1 cellular context compared by ENCODE assay signal in genomic region chr1:180083164-180083563, GRCh38.
TF ChIP-seq lines count a peak whose summit lies in the region.

No MANE protein-coding gene starts in this region.

TF ChIP-seq in IMR-90, 13 proteins besides CTCF, POLR2A, EP300 and RAD21 (continued from another document):
- no peak for TF ChIP-seq USF2 (IDR thresholded peaks at IDR 0.05; ENCODE audit: low read depth, low read length)
- no peak for TF ChIP-seq NFE2L2 (IDR thresholded peaks at IDR 0.05; ENCODE audit: low read depth, low read length)
- no peak for TF ChIP-seq MAZ (IDR thresholded peaks at IDR 0.05; ENCODE audit: borderline replicate concordance, low read depth, low read length)
- no peak for TF ChIP-seq CEBPB (IDR thresholded peaks at IDR 0.05; ENCODE audit: low read depth, low read length)
- no peak for TF ChIP-seq MXI1 (IDR thresholded peaks at IDR 0.05; ENCODE audit: borderline replicate concordance, low read depth, low read length)
- no peak for TF ChIP-seq RFX5 (IDR thresholded peaks at IDR 0.05; ENCODE audit: low read depth, low read length)
